In genomic region chrX:40996886-40997530, GRCh38 we compare ENCODE assay signal across 8 cellular contexts.
DNase-seq lines count a peak whose midpoint lies in the region; ATAC-seq and TF ChIP-seq lines count a peak whose summit lies in the region.

No MANE protein-coding gene starts in this region.

- peaks cover 4 to 43% (median 31%) of the 10 kb centered on the region in 11 experiments; a peak in 19 of 22 replicates for H3K27me3 ChIP-seq in BLaER1 treated with 17β-estradiol and CSF1 and Interleukin-3, amounts not matched to agents 10 nM and 100 nM
- H3K27me3 ChIP-seq in SJCRH30: no peaks in the 10 kb centered on the region
- H3K27me3 ChIP-seq in osteoblast (ENCODE audit: insufficient read depth, low read length): peaks cover 5% of the 10 kb centered on the region

- no peak overlapping the region for H3K4me3 Mint-ChIP-seq in stimulated activated memory B cell treated with anti-CD40 and anti-IgM and Interleukin-4, amounts not matched to agents 10 μg/mL and 1 μg/mL and 100 μg/mL, for 72 hours
- H3K4me3 Mint-ChIP-seq in activated naive CD4-positive, alpha-beta T cell treated with anti-CD3 and anti-CD28 coated beads, Interleukin-2, amount 10 ng/mL, durations not matched to agents 7 days and 5 days: no peak overlapping the region

- no peaks in the 10 kb centered on the region for H3K36me3 ChIP-seq in BLaER1 treated with 17β-estradiol and CSF1 and Interleukin-3, amounts not matched to agents 10 nM and 100 nM
- no peaks in the 10 kb centered on the region for H3K36me3 ChIP-seq in SJCRH30
- H3K36me3 ChIP-seq in osteoblast (ENCODE audit: insufficient read depth, low read length): no peaks in the 10 kb centered on the region

- DNase-seq in SJCRH30: peak; percentile 9 to 54
- DNase-seq in fibroblast of the aortic adventitia (ENCODE audit: low read depth): peak; percentile 86
- DNase-seq in osteoblast (ENCODE audit: insufficient read length, low spot score, missing footprints): peak; percentile 59
- DNase-seq in activated naive CD4-positive, alpha-beta T cell treated with anti-CD3 and anti-CD28 coated beads, Interleukin-2, amount 10 ng/mL, durations not matched to agents 7 days and 5 days: no peak

- ATAC-seq in HG02885 (IDR thresholded peaks at IDR 0.05; ENCODE audit: poor library complexity, unreplicated experiment) (peak; percentile 55), GM18870 (IDR thresholded peaks at IDR 0.05; ENCODE audit: unreplicated experiment) (no peak)
- no peak for ATAC-seq in stimulated activated memory B cell treated with anti-CD40 and anti-IgM and Interleukin-4, amounts not matched to agents 10 μg/mL and 1 μg/mL and 100 μg/mL, for 72 hours

- no peak overlapping the region for H3K27ac Mint-ChIP-seq in stimulated activated memory B cell treated with anti-CD40 and anti-IgM and Interleukin-4, amounts not matched to agents 10 μg/mL and 1 μg/mL and 100 μg/mL, for 72 hours
- H3K27ac Mint-ChIP-seq in activated naive CD4-positive, alpha-beta T cell treated with anti-CD3 and anti-CD28 coated beads, Interleukin-2, amount 10 ng/mL, durations not matched to agents 7 days and 5 days: no peak overlapping the region

- peaks cover 0 to 4% (median 0%) of the 10 kb centered on the region in 11 experiments; a peak in 1 of 22 replicates for H3K9me3 ChIP-seq in BLaER1 treated with 17β-estradiol and CSF1 and Interleukin-3, amounts not matched to agents 10 nM and 100 nM (replicated peaks in 1 of 11)
- no peaks in the 10 kb centered on the region for H3K9me3 ChIP-seq in SJCRH30 (replicated peaks)
- H3K9me3 ChIP-seq in osteoblast (ENCODE audit: low read depth, low read length): no peaks in the 10 kb centered on the region

- H3K4me1 ChIP-seq in BLaER1 treated with 17β-estradiol and CSF1 and Interleukin-3, amounts not matched to agents 10 nM and 100 nM: peaks cover 0 to 26% (median 13%) of the 10 kb centered on the region in 10 experiments; a peak in 12 of 20 replicates
- H3K4me1 ChIP-seq in SJCRH30 (no peaks in the 10 kb centered on the region), osteoblast (ENCODE audit: insufficient read depth, low read length) (no peaks in the 10 kb centered on the region)

- H3K4me3 ChIP-seq in BLaER1 treated with 17β-estradiol and CSF1 and Interleukin-3, amounts not matched to agents 10 nM and 100 nM: peak overlapping the region in 1 of 10 experiments; percentile 28; a peak in 1 of 20 replicates
- H3K4me3 ChIP-seq in SJCRH30: peak overlapping the region; percentile 41
- no peak overlapping the region for H3K4me3 ChIP-seq in fibroblast of the aortic adventitia (ENCODE audit: low read depth, low read length)
- H3K4me3 ChIP-seq in osteoblast (ENCODE audit: insufficient read depth, low read length): peak overlapping the region; percentile 33

- no peaks in the 10 kb centered on the region for H3K27me3 Mint-ChIP-seq in stimulated activated memory B cell treated with anti-CD40 and anti-IgM and Interleukin-4, amounts not matched to agents 10 μg/mL and 1 μg/mL and 100 μg/mL, for 72 hours
- H3K27me3 Mint-ChIP-seq in activated naive CD4-positive, alpha-beta T cell treated with anti-CD3 and anti-CD28 coated beads, Interleukin-2, amount 10 ng/mL, durations not matched to agents 7 days and 5 days: peaks cover 8% of the 10 kb centered on the region

- peak overlapping the region; percentile 84 for H2AFZ ChIP-seq in osteoblast (ENCODE audit: low read length)

- H3K27ac ChIP-seq in BLaER1 treated with 17β-estradiol and CSF1 and Interleukin-3, amounts not matched to agents 10 nM and 100 nM: peak overlapping the region in 9 of 11 experiments; percentile 46 to 61 (median 54); a peak in 14 of 22 replicates
- H3K27ac ChIP-seq in SJCRH30: peak overlapping the region; percentile 52
- peak overlapping the region; percentile 39 for H3K27ac ChIP-seq in osteoblast (ENCODE audit: low read depth, low read length)

- H3K36me3 Mint-ChIP-seq in stimulated activated memory B cell treated with anti-CD40 and anti-IgM and Interleukin-4, amounts not matched to agents 10 μg/mL and 1 μg/mL and 100 μg/mL, for 72 hours: no peaks in the 10 kb centered on the region
- H3K36me3 Mint-ChIP-seq in activated naive CD4-positive, alpha-beta T cell treated with anti-CD3 and anti-CD28 coated beads, Interleukin-2, amount 10 ng/mL, durations not matched to agents 7 days and 5 days: no peaks in the 10 kb centered on the region

- H3K9ac ChIP-seq in BLaER1 treated with 17β-estradiol and CSF1 and Interleukin-3, amounts not matched to agents 10 nM and 100 nM: no peak overlapping the region; a peak in 1 of 22 replicates

- H3K79me2 ChIP-seq in osteoblast (ENCODE audit: insufficient read depth, low read length): no peaks in the 10 kb centered on the region

- no peaks in the 10 kb centered on the region for H4K20me1 ChIP-seq in BLaER1 treated with 17β-estradiol and CSF1 and Interleukin-3, amounts not matched to agents 10 nM and 100 nM
- no peaks in the 10 kb centered on the region for H4K20me1 ChIP-seq in osteoblast (ENCODE audit: insufficient read depth, low read length)

- TF ChIP-seq CTCF in fibroblast of the aortic adventitia (IDR thresholded peaks at IDR 0.05; ENCODE audit: insufficient read depth, low read length) (no peak), osteoblast (IDR thresholded peaks at IDR 0.05; ENCODE audit: extremely low read depth, low read depth, low read length) (no peak)

- peaks cover 4% of the 10 kb centered on the region for H3K9me3 Mint-ChIP-seq in stimulated activated memory B cell treated with anti-CD40 and anti-IgM and Interleukin-4, amounts not matched to agents 10 μg/mL and 1 μg/mL and 100 μg/mL, for 72 hours
- peaks cover 5% of the 10 kb centered on the region for H3K9me3 Mint-ChIP-seq in activated naive CD4-positive, alpha-beta T cell treated with anti-CD3 and anti-CD28 coated beads, Interleukin-2, amount 10 ng/mL, durations not matched to agents 7 days and 5 days

- no peaks in the 10 kb centered on the region for H3K4me1 Mint-ChIP-seq in stimulated activated memory B cell treated with anti-CD40 and anti-IgM and Interleukin-4, amounts not matched to agents 10 μg/mL and 1 μg/mL and 100 μg/mL, for 72 hours
- H3K4me1 Mint-ChIP-seq in activated naive CD4-positive, alpha-beta T cell treated with anti-CD3 and anti-CD28 coated beads, Interleukin-2, amount 10 ng/mL, durations not matched to agents 7 days and 5 days: no peaks in the 10 kb centered on the region

- CTCF ChIA-PET in activated naive CD4-positive, alpha-beta T cell treated with anti-CD3 and anti-CD28 coated beads, Interleukin-2, amount 10 ng/mL, durations not matched to agents 7 days and 5 days (lab: Charles Lee): no interaction called here

- H3K4me2 ChIP-seq in BLaER1 treated with 17β-estradiol and CSF1 and Interleukin-3, amounts not matched to agents 10 nM and 100 nM: peak overlapping the region in 8 of 11 experiments; percentile 6 to 68 (median 41); a peak in 12 of 22 replicates
- peak overlapping the region; percentile 52 for H3K4me2 ChIP-seq in osteoblast (ENCODE audit: insufficient read depth, low read length)
